ENCODE assay signal across 9 cellular contexts in the genomic region with DNA sequence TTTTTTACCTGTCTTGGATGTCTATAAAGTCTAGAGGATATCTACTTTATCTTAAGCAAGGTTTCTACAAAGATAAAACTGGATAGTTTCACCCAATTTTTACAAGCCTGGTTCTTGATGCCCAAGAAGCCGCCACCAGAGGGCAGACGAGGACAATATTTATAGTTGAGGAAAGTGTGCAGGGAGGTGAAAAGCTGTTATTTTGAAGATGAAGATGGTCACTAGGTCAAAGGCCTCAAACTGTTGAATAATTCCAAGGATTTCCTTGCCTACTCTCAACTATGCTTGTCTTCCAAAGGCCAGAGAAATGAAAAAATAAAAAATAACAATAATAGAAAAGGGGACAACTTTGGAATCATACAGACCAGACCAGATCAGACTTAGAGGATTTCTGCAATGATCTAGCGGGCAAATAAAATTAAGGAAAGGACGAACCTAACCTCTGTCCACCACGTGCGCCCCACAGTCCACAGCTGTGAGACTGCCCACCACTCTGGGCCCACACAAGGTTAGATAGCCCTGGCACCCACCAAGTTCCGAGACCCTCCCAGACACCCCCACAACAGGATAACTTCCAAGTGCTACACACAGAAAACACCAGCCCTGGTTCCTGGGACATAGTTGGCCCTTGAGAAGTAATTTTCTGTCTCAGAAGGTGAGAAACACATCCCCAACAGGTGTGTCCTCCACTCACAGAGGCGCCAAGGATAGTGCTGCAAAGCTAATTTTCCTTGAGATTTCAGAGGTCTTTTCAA. TPM values are rescaled to one million over a fixed set of nuclear protein-coding genes. Genes with fewer than 3 reads are reported as not detected.
DNase-seq lines count a peak whose midpoint lies in the region; ATAC-seq and TF ChIP-seq lines count a peak whose summit lies in the region.
"Had no signal": no experiment of that assay in that cellular context is flagged by ENCODE, and none has a peak within 500 bp of the region (broad histone marks: within the 10 kb centered on the region; RNA-seq: fewer than 3 reads in every experiment).

No MANE protein-coding gene starts in this region.

- peak; percentile 87 to 90 for TF ChIP-seq RAD21 in liver (IDR thresholded peaks at IDR 0.05)

- 44% methylated on average over 8 of the region's 8 CpGs for WGBS in liver

- no peak overlapping the region for H3K27ac Mint-ChIP-seq in activated B cell treated with CpG ODN at 0.5 μM for 24 hours

- H3K27me3 ChIP-seq in liver (ENCODE audit: control insufficient read depth in 4 of 4, insufficient read depth in 4 of 4, low read length in 3 of 4): no peaks in the 10 kb centered on the region

- no peak overlapping the region for H3K4me3 Mint-ChIP-seq in activated B cell treated with CpG ODN at 0.5 μM for 24 hours

- H3K36me3 ChIP-seq in liver (ENCODE audit: control insufficient read depth in 4 of 4, insufficient read depth in 3 of 4, low read depth in 1 of 4, low read length in 3 of 4): no peaks in the 10 kb centered on the region

- H3K27me3 Mint-ChIP-seq in activated B cell treated with CpG ODN at 0.5 μM for 24 hours: peaks cover 3% of the 10 kb centered on the region

- DNase-seq in DMS153 (lab: John Stamatoyannopoulos, UW) (peak; percentile 17), NCI-H1694 (lab: John Stamatoyannopoulos, UW) (peak; percentile 68), activated B cell treated with CpG ODN at 0.5 μM for 24 hours (peak; percentile 61)
- DNase-seq in central memory CD4-positive, alpha-beta T cell: peak; percentile 43
- DNase-seq in stimulated activated CD4-positive, alpha-beta T cell treated with anti-CD3 and anti-CD28 coated beads, TNF-alpha, amount 100 ng/mL, for 48 hours (ENCODE audit: low read depth in 3 of 3): peak; percentile 46 to 64 (median 61)

- intact Hi-C loops in activated B cell treated with CpG ODN at 0.5 μM for 24 hours (cut with micrococcal nuclease): loop anchor here (1.0 to 10.0 kb wide), 4 partner anchors 24 to 1909 kb away; no protein-coding TSS in a partner anchor

- no peaks in the 10 kb centered on the region for H3K4me1 ChIP-seq in liver (ENCODE audit: control insufficient read depth in 4 of 4, insufficient read depth in 4 of 4, low read length in 3 of 4)

- no peak overlapping the region for H3K9ac ChIP-seq in liver (ENCODE audit: low read depth in 1 of 2, low read length in 2 of 2)

- CTCF ChIA-PET in activated B cell treated with CpG ODN at 0.5 μM for 24 hours (lab: Charles Lee): interaction anchor here (0.7 to 2.6 kb wide), 33 partner anchors 8 to 1220 kb away, joined by 3 to 71 read pairs (median 4); no protein-coding TSS in a partner anchor

- ATAC-seq in GM21786 (IDR thresholded peaks at IDR 0.05; ENCODE audit: unreplicated experiment) (peak; percentile 63), activated B cell treated with CpG ODN at 0.5 μM for 24 hours (ENCODE audit: low read depth) (peak; percentile 52), HG03571 (IDR thresholded peaks at IDR 0.05; ENCODE audit: unreplicated experiment) (no peak)

- H3K4me3 ChIP-seq in liver (ENCODE audit: low read depth in 1 of 3, low read length in 3 of 3): no peak overlapping the region

- H3K36me3 Mint-ChIP-seq in activated B cell treated with CpG ODN at 0.5 μM for 24 hours (ENCODE audit: low read depth): no peaks in the 10 kb centered on the region

- POLR2A ChIA-PET in activated B cell treated with CpG ODN at 0.5 μM for 24 hours (lab: Charles Lee): interaction anchor here (1.0 kb wide), 1 partner anchor 165 kb away, joined by 3 read pairs; no protein-coding TSS in a partner anchor

- H3K4me1 Mint-ChIP-seq in activated B cell treated with CpG ODN at 0.5 μM for 24 hours: no peaks in the 10 kb centered on the region

- peak; percentile 90 for TF ChIP-seq CTCF in activated B cell treated with CpG ODN at 0.5 μM for 24 hours (IDR thresholded peaks at IDR 0.05)
- peak; percentile 83 for TF ChIP-seq CTCF in liver (IDR thresholded peaks at IDR 0.05; ENCODE audit: low read depth, low read length, missing input control)

- H3K9me3 ChIP-seq in liver (ENCODE audit: control insufficient read depth in 4 of 4, low read length in 3 of 4): no peaks in the 10 kb centered on the region

- no peaks in the 10 kb centered on the region for H3K9me3 Mint-ChIP-seq in activated B cell treated with CpG ODN at 0.5 μM for 24 hours

- no peak overlapping the region for H3K27ac ChIP-seq in liver (ENCODE audit: low read depth in 1 of 2, low read length in 2 of 2)
- H3K27ac ChIP-seq: epithelial cell of prostate had no signal

TF ChIP-seq in liver, 16 proteins besides CTCF, POLR2A, EP300 and RAD21:
- TF ChIP-seq NR2F2 (IDR thresholded peaks at IDR 0.05) (peak; percentile 26), HNF4G (IDR thresholded peaks at IDR 0.05) (no peak), TAF1 (conservative IDR thresholded peaks at IDR 0.05) (no peak), RXRA (IDR thresholded peaks at IDR 0.05) (peak in 1 of 2 donors; percentile 17), GABPA (IDR thresholded peaks at IDR 0.05 in 1 of 2, conservative IDR thresholded peaks at IDR 0.05 in 1 of 2) (no peak)
- TF ChIP-seq, protein P1, sequence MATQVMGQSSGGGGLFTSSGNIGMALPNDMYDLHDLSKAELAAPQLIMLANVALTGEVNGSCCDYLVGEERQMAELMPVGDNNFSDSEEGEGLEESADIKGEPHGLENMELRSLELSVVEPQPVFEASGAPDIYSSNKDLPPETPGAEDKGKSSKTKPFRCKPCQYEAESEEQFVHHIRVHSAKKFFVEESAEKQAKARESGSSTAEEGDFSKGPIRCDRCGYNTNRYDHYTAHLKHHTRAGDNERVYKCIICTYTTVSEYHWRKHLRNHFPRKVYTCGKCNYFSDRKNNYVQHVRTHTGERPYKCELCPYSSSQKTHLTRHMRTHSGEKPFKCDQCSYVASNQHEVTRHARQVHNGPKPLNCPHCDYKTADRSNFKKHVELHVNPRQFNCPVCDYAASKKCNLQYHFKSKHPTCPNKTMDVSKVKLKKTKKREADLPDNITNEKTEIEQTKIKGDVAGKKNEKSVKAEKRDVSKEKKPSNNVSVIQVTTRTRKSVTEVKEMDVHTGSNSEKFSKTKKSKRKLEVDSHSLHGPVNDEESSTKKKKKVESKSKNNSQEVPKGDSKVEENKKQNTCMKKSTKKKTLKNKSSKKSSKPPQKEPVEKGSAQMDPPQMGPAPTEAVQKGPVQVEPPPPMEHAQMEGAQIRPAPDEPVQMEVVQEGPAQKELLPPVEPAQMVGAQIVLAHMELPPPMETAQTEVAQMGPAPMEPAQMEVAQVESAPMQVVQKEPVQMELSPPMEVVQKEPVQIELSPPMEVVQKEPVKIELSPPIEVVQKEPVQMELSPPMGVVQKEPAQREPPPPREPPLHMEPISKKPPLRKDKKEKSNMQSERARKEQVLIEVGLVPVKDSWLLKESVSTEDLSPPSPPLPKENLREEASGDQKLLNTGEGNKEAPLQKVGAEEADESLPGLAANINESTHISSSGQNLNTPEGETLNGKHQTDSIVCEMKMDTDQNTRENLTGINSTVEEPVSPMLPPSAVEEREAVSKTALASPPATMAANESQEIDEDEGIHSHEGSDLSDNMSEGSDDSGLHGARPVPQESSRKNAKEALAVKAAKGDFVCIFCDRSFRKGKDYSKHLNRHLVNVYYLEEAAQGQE (IDR thresholded peaks at IDR 0.05): no peak
- TF ChIP-seq, protein P2, sequence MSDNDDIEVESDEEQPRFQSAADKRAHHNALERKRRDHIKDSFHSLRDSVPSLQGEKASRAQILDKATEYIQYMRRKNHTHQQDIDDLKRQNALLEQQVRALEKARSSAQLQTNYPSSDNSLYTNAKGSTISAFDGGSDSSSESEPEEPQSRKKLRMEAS (IDR thresholded peaks at IDR 0.05): no peak

RNA-seq across cellular contexts. Expression of a gene that starts 2.8 kb away (rescaled TPM):
- total RNA-seq in activated B cell treated with CpG ODN at 0.5 μM for 24 hours: 0.24 and 0.40 TPM in 2 replicates
- total RNA-seq in liver: under 1 TPM; 0.09 to 0.25 TPM
- under 1 TPM; 0.08 to 0.13 TPM for polyA plus RNA-seq in liver

RNA-seq across cellular contexts. Expression of a gene that starts 34.0 kb away (rescaled TPM):
- 37.3 and 42.5 TPM in 2 replicates for total RNA-seq in activated B cell treated with CpG ODN at 0.5 μM for 24 hours
- total RNA-seq in liver: 10 to 100 TPM; 15.2 to 39.0 TPM
- polyA plus RNA-seq in liver: 10 to 100 TPM in 1 of 2 donors, 1 to 10 TPM in 1; 9.2 to 21.6 TPM

Comparison
In these comparisons a context has a peak if more than half of its experiments do, and no peak if none do; other contexts are left out.
1. DNase-seq: peak in every context shown above with its lines; median percentile 68 in NCI-H1694; 61 in activated B cell treated with CpG ODN at 0.5 μM for 24 hours; 61 in stimulated activated CD4-positive, alpha-beta T cell treated with anti-CD3 and anti-CD28 coated beads, TNF-alpha, amount 100 ng/mL, for 48 hours; 43 in central memory CD4-positive, alpha-beta T cell; 17 in DMS153.